ENCODE assay signal across 31 cellular contexts in genomic region chr5:144947019-144947418, GRCh38.
"Had no signal": no experiment of that assay in that cellular context is flagged by ENCODE, and none has a peak within 500 bp of the region (broad histone marks: within the 10 kb centered on the region; RNA-seq: fewer than 3 reads in every experiment).

No MANE protein-coding gene starts in this region.

- DNase-seq: naive thymus-derived CD4-positive, alpha-beta T cell; natural killer cell; occipital lobe; ovary; posterior cingulate gyrus; psoas muscle; right cardiac atrium; spleen; stimulated activated CD4-positive, alpha-beta T cell treated with anti-CD3 and anti-CD28 coated beads, Interleukin-12 subunit alpha, Interleukin-12 subunit beta, amount 100 ng/mL, for 4 hours; stimulated activated CD4-positive, alpha-beta T cell treated with anti-CD3 and anti-CD28 coated beads, Interleukin-1b, Interleukin-23, amount 100 ng/mL, for 48 hours; stimulated activated CD4-positive, alpha-beta T cell treated with anti-CD3 and anti-CD28 coated beads, Interleukin-4, amount 100 ng/mL, for 1 hour; stimulated activated CD4-positive, alpha-beta T cell treated with anti-CD3 and anti-CD28 coated beads, Interleukin-4, amount 100 ng/mL, for 4 hours; stimulated activated CD8-positive, alpha-beta memory T cell treated with anti-CD3 and anti-CD28 coated beads, Interleukin-4, amount 100 ng/mL, for 48 hours; stimulated activated naive CD4-positive, alpha-beta T cell; substantia nigra; testis; tibial artery; transverse colon; upper lobe of right lung; uterus had no signal

- H3K36me3 ChIP-seq: neural progenitor cell, ovary, spleen, suprapubic skin, tibial artery, transverse colon, upper lobe of right lung, uterus had no signal

- H3K4me2 ChIP-seq: neural progenitor cell had no signal

- H3K79me2 ChIP-seq: parathyroid adenoma had no signal

- H3K36me3 Mint-ChIP-seq: naive thymus-derived CD4-positive, alpha-beta T cell; natural killer cell; neural progenitor cell; stimulated activated memory B cell treated with anti-CD40 and anti-IgM and Interleukin-4, amounts not matched to agents 10 μg/mL and 1 μg/mL and 100 μg/mL, for 72 hours; type B pancreatic cell had no signal

- H3K9me3 ChIP-seq: ovary, psoas muscle, spleen, suprapubic skin, testis, tibial artery, transverse colon, upper lobe of right lung, uterus had no signal

- ATAC-seq: naive thymus-derived CD4-positive, alpha-beta T cell; natural killer cell; psoas muscle; right cardiac atrium; sciatic nerve; stimulated activated memory B cell treated with anti-CD40 and anti-IgM and Interleukin-4, amounts not matched to agents 10 μg/mL and 1 μg/mL and 100 μg/mL, for 72 hours; upper lobe of right lung had no signal

- H3K4me3 ChIP-seq: neural progenitor cell, ovary, psoas muscle, skin epidermis, smooth muscle cell, spleen, suprapubic skin, testis, tibial artery, transverse colon, upper lobe of right lung, uterus had no signal

- H2AFZ ChIP-seq: parathyroid adenoma had no signal

- H3K27ac ChIP-seq: neural progenitor cell, ovary, parathyroid adenoma, psoas muscle, skin epidermis, spleen, suprapubic skin, testis, tibial artery, transverse colon, upper lobe of right lung, uterus had no signal

- H3K9me3 Mint-ChIP-seq: nephron; neural progenitor cell; stimulated activated memory B cell treated with anti-CD40 and anti-IgM and Interleukin-4, amounts not matched to agents 10 μg/mL and 1 μg/mL and 100 μg/mL, for 72 hours; stimulated activated naive CD8-positive, alpha-beta T cell treated with anti-CD3 and anti-CD28 coated beads, Interleukin-15, Interleukin-2, amounts not matched to agents 100 ng/mL and 50 ng/mL, for 24 hours; type B pancreatic cell had no signal

- H3K4me1 ChIP-seq: parathyroid adenoma, psoas muscle, spleen, suprapubic skin, testis, tibial artery, transverse colon, upper lobe of right lung, uterus had no signal

- H3K4me1 Mint-ChIP-seq: naive thymus-derived CD4-positive, alpha-beta T cell; natural killer cell; nephron; stimulated activated memory B cell treated with anti-CD40 and anti-IgM and Interleukin-4, amounts not matched to agents 10 μg/mL and 1 μg/mL and 100 μg/mL, for 72 hours had no signal

- H3K27ac Mint-ChIP-seq: naive thymus-derived CD4-positive, alpha-beta T cell; natural killer cell; nephron; neural progenitor cell; progenitor cell of endocrine pancreas; stimulated activated memory B cell treated with anti-CD40 and anti-IgM and Interleukin-4, amounts not matched to agents 10 μg/mL and 1 μg/mL and 100 μg/mL, for 72 hours; stimulated activated naive CD8-positive, alpha-beta T cell treated with anti-CD3 and anti-CD28 coated beads, Interleukin-15, Interleukin-2, amounts not matched to agents 100 ng/mL and 50 ng/mL, for 24 hours; type B pancreatic cell had no signal

- H3K27me3 Mint-ChIP-seq: naive thymus-derived CD4-positive, alpha-beta T cell; progenitor cell of endocrine pancreas; stimulated activated memory B cell treated with anti-CD40 and anti-IgM and Interleukin-4, amounts not matched to agents 10 μg/mL and 1 μg/mL and 100 μg/mL, for 72 hours; stimulated activated naive CD8-positive, alpha-beta T cell treated with anti-CD3 and anti-CD28 coated beads, Interleukin-15, Interleukin-2, amounts not matched to agents 100 ng/mL and 50 ng/mL, for 24 hours had no signal

- H3K4me3 Mint-ChIP-seq: naive thymus-derived CD4-positive, alpha-beta T cell; natural killer cell; nephron; neural progenitor cell; stimulated activated memory B cell treated with anti-CD40 and anti-IgM and Interleukin-4, amounts not matched to agents 10 μg/mL and 1 μg/mL and 100 μg/mL, for 72 hours; stimulated activated naive CD8-positive, alpha-beta T cell treated with anti-CD3 and anti-CD28 coated beads, Interleukin-15, Interleukin-2, amounts not matched to agents 100 ng/mL and 50 ng/mL, for 24 hours; type B pancreatic cell had no signal
